In genomic region chr11:16758382-16759024, GRCh38 we compare ENCODE assay signal across 21 cellular contexts. TPM values are rescaled to one million over a fixed set of nuclear protein-coding genes. Genes with fewer than 3 reads are reported as not detected.
DNase-seq lines count a peak whose midpoint lies in the region; ATAC-seq and TF ChIP-seq lines count a peak whose summit lies in the region.
"Had no signal": no experiment of that assay in that cellular context is flagged by ENCODE, and none has a peak within 500 bp of the region (broad histone marks: within the 10 kb centered on the region; RNA-seq: fewer than 3 reads in every experiment).

No MANE protein-coding gene starts in this region.

- H3K36me3 Mint-ChIP-seq in type B pancreatic cell, result peaks cover 28% of the 10 kb centered on the region

- no peaks in the 10 kb centered on the region for H3K4me1 Mint-ChIP-seq in type B pancreatic cell (ENCODE audit: unreplicated experiment)
- H3K4me1 Mint-ChIP-seq: brain had no signal

- H3K27ac Mint-ChIP-seq in type B pancreatic cell, result peak overlapping the region; percentile 2

- DNase-seq in cardiac muscle cell (ENCODE audit: low read depth in 1 of 2, low spot score in 1 of 2) (no peak), cardiac septum (ENCODE audit: low spot score) (no peak), left colon (no peak), type B pancreatic cell (ENCODE audit: extremely low spot score, unreplicated experiment) (no peak), H4 (ENCODE audit: low spot score) (no peak)
- DNase-seq: activated CD4-positive, alpha-beta T cell treated with anti-CD3 and anti-CD28 coated beads, Interleukin-2, amount 50 U/mL, for 1 hour; effector CD4-positive, alpha-beta T cell; lower lobe of right lung; NCI-H1092 treated with DMSO at 0.1 percent for 48 hours; NCI-H187 treated with DMSO at 0.1 percent for 48 hours; NCI-H524 treated with DMSO at 0.1 percent for 48 hours; pancreas; PC-3; SIG-M5; spleen; transverse colon had no signal

- no peak overlapping the region for H3K4me3 ChIP-seq in cardiac muscle cell
- H3K4me3 ChIP-seq: BLaER1, lower lobe of right lung, pancreas, spleen, transverse colon had no signal

- H3K4me3 Mint-ChIP-seq in type B pancreatic cell, result no peak overlapping the region
- H3K4me3 Mint-ChIP-seq: brain had no signal

- H3K36me3 ChIP-seq in cardiac muscle cell, result peaks cover 34% of the 10 kb centered on the region

- intact Hi-C loops in cardiac septum (cut with DNase I) (no loop called here), left colon (cut with DNase I, micrococcal nuclease) (no loop called here)

- TF ChIP-seq CTCF in cardiac muscle cell (IDR thresholded peaks at IDR 0.05; ENCODE audit: low read depth, low read length) (no peak), type B pancreatic cell (conservative IDR thresholded peaks at IDR 0.05) (no peak)

- H3K9me3 ChIP-seq in cardiac muscle cell (ENCODE audit: low read depth), result no peaks in the 10 kb centered on the region
- H3K9me3 ChIP-seq: BLaER1, lower lobe of right lung, pancreas, spleen, transverse colon had no signal

- peak; percentile 18 for ATAC-seq in left colon
- ATAC-seq in HG03432 (IDR thresholded peaks at IDR 0.05; ENCODE audit: unreplicated experiment), result no peak

- no peaks in the 10 kb centered on the region for H3K27me3 ChIP-seq in cardiac muscle cell
- H3K27me3 ChIP-seq: BLaER1, pancreas, spleen, transverse colon had no signal

- H3K9me3 Mint-ChIP-seq in type B pancreatic cell, result no peaks in the 10 kb centered on the region
- H3K9me3 Mint-ChIP-seq: brain had no signal

- peak overlapping the region; percentile 74 for H3K27ac ChIP-seq in cardiac muscle cell
- H3K27ac ChIP-seq: BLaER1, epithelial cell of prostate, lower lobe of right lung, pancreas, spleen, transverse colon had no signal

- no peaks in the 10 kb centered on the region for H3K4me1 ChIP-seq in cardiac muscle cell (ENCODE audit: low read depth)
- H3K4me1 ChIP-seq: pancreas, transverse colon had no signal

- H3K27me3 Mint-ChIP-seq in type B pancreatic cell, result no peaks in the 10 kb centered on the region
- H3K27me3 Mint-ChIP-seq: brain had no signal

TF ChIP-seq in PFSK-1, 5 proteins besides CTCF, POLR2A, EP300 and RAD21:
- TF ChIP-seq POLR2AphosphoS5 (IDR thresholded peaks at IDR 0.05; ENCODE audit: low read depth, low read length) (peak; percentile 36; the same call in 1 of the 2 replicates), TAF1 (IDR thresholded peaks at IDR 0.05; ENCODE audit: borderline replicate concordance, insufficient read depth, low read length) (no peak)

RNA-seq across cellular contexts. Expression of gene C11orf58, which starts 20.1 kb away (rescaled TPM):
- total RNA-seq in cardiac muscle cell, result 183 and 232 TPM in 2 replicates
- polyA plus RNA-seq in cardiac muscle cell, result 157 and 188 TPM in 2 replicates
- 106 TPM for total RNA-seq in cardiac septum
- 287 TPM for polyA plus RNA-seq in PFSK-1 (2012; ENCODE audit: insufficient read length, low read depth)
- 10 to 100 TPM; 58.9 to 60.2 TPM for total RNA-seq in left colon
- 115 and 148 TPM in 2 replicates for total RNA-seq in type B pancreatic cell (ENCODE audit: low replicate concordance)
- total RNA-seq in H4 (2014; rRNA removed; shearing (Covaris generic)), result 218 and 272 TPM in 2 replicates
